In genomic region chr3:158802399-158803023, GRCh38 we compare ENCODE assay signal across 7 cellular contexts. TPM values are rescaled to one million over a fixed set of nuclear protein-coding genes. Genes with fewer than 3 reads are reported as not detected.
DNase-seq lines count a peak whose midpoint lies in the region; ATAC-seq, FAIRE-seq and TF ChIP-seq lines count a peak whose summit lies in the region.

No MANE protein-coding gene starts in this region.

- intact Hi-C loops in pancreas (cut with DNase I) = no loop called here

- DNase-seq in WTC11 (ENCODE audit: low spot score) (no peak), pancreas (no peak), HuH-7 (ENCODE audit: low spot score) (no peak)

- no peak for TF ChIP-seq POLR2A in gastroesophageal sphincter (IDR thresholded peaks at IDR 0.05)

- H3K4me1 ChIP-seq in HUES48 (ENCODE audit: control insufficient read depth, insufficient read depth, low read length) = peaks cover 8% of the 10 kb centered on the region; the same call in 1 of the 2 replicates
- peaks cover 3 to 44% (median 15%) of the 10 kb centered on the region in 3 donors for H3K4me1 ChIP-seq in gastroesophageal sphincter
- peaks cover 0 to 27% (median 9%) of the 10 kb centered on the region in 3 donors for H3K4me1 ChIP-seq in pancreas

- H3K9me3 Mint-ChIP-seq in WTC11 = no peaks in the 10 kb centered on the region

- H3K4me3 ChIP-seq in GM12875 (ENCODE audit: low read depth, low read length) (peak overlapping the region; percentile 88), HUES48 (ENCODE audit: low read depth, low read length) (peak overlapping the region; percentile 95), gastroesophageal sphincter (peak overlapping the region; percentile 73 to 86), pancreas (peak overlapping the region; percentile 75 to 96 (median 84))

- peaks cover 38% of the 10 kb centered on the region for H3K27me3 Mint-ChIP-seq in WTC11 (ENCODE audit: low read depth)

- H3K27me3 ChIP-seq in HUES48 (ENCODE audit: control insufficient read depth, insufficient read depth, low read length) (peaks cover 24% of the 10 kb centered on the region), gastroesophageal sphincter (no peaks in the 10 kb centered on the region), pancreas (no peaks in the 10 kb centered on the region)

- POLR2A ChIA-PET in WTC11 (lab: Charles Lee) = interaction anchor here (0.7 to 1.0 kb wide), 2 partner anchors 75 to 835 kb away, joined by 3 to 6 read pairs; no protein-coding TSS in a partner anchor

- ATAC-seq in GM21515 (IDR thresholded peaks at IDR 0.05; ENCODE audit: unreplicated experiment) (peak; percentile 35), WTC11 (peak; percentile 8; the same call in 1 of the 2 replicates), gastroesophageal sphincter (peak; percentile 29), pancreas (peak; percentile 19 to 41 (median 30))

- FAIRE-seq in pancreas (lab: Jason Lieb, UNC) = no peak

- TF ChIP-seq EP300 in gastroesophageal sphincter (IDR thresholded peaks at IDR 0.05) = no peak

- H3K9me3 ChIP-seq in HUES48 (ENCODE audit: control insufficient read depth, insufficient read depth, low read length) (no peaks in the 10 kb centered on the region), gastroesophageal sphincter (no peaks in the 10 kb centered on the region), pancreas (no peaks in the 10 kb centered on the region)

- peaks cover 8% of the 10 kb centered on the region for H3K4me1 Mint-ChIP-seq in WTC11

- H3K27ac Mint-ChIP-seq in WTC11 = no peak overlapping the region

- CTCF ChIA-PET in WTC11 (lab: Charles Lee) = interaction anchor here (1.0 to 3.6 kb wide), 6 partner anchors 11 to 458 kb away, joined by 3 to 17 read pairs (median 4); no protein-coding TSS in a partner anchor

- H3K36me3 Mint-ChIP-seq in WTC11 = no peaks in the 10 kb centered on the region

- TF ChIP-seq CTCF in GM12875 (IDR thresholded peaks at IDR 0.05; ENCODE audit: borderline replicate concordance, insufficient read depth, low read depth, low read length) = 0 out of 2 replicates have a peak, but pooled peaks have one; percentile 0
- no peak for TF ChIP-seq CTCF in WTC11 (IDR thresholded peaks at IDR 0.05)
- peak in 1 of 4 experiments; percentile 3 for TF ChIP-seq CTCF in gastroesophageal sphincter (IDR thresholded peaks at IDR 0.05)
- no peak for TF ChIP-seq CTCF in pancreas (IDR thresholded peaks at IDR 0.05)

- H3K27ac ChIP-seq in HUES48 (ENCODE audit: low read depth, low read length) = no peak overlapping the region
- H3K27ac ChIP-seq in gastroesophageal sphincter = peak overlapping the region; percentile 52 to 89 (median 88)
- peak overlapping the region; percentile 65 to 76 (median 72) for H3K27ac ChIP-seq in pancreas

- H3K36me3 ChIP-seq in HUES48 (ENCODE audit: control insufficient read depth, insufficient read depth, low read length) (no peaks in the 10 kb centered on the region), gastroesophageal sphincter (peaks cover 0 to 31% of the 10 kb centered on the region in 2 donors), pancreas (peaks cover 0 to under 1% (median 0%) of the 10 kb centered on the region in 3 donors)

- H3K9ac ChIP-seq in HUES48 (ENCODE audit: low read depth, low read length) = peak overlapping the region; percentile 46; the same call in 1 of the 2 replicates

- peak overlapping the region; percentile 90 for H3K4me3 Mint-ChIP-seq in WTC11

- 28 to 65% methylated on average over 3 to 11 of the region's 23 CpGs for WGBS in gastroesophageal sphincter (ENCODE audit: low coverage in 1 of 2), 2 donors
- WGBS in pancreas, 2 donors = 17 to 20% methylated on average over 23 of the region's 23 CpGs

TF ChIP-seq in WTC11, 78 proteins besides CTCF, POLR2A, EP300 and RAD21:
- TF ChIP-seq TP53 (CRISPR knock-in tag; IDR thresholded peaks at IDR 0.05) (no peak), JUN (CRISPR knock-in tag; IDR thresholded peaks at IDR 0.05) (no peak), KAT7 (CRISPR knock-in tag; IDR thresholded peaks at IDR 0.05; ENCODE audit: borderline replicate concordance) (no peak), SMAD3 (CRISPR knock-in tag; IDR thresholded peaks at IDR 0.05; ENCODE audit: borderline replicate concordance) (no peak), CREM (CRISPR knock-in tag; IDR thresholded peaks at IDR 0.05) (no peak), PRRX2 (CRISPR knock-in tag; IDR thresholded peaks at IDR 0.05) (no peak), ZNF219 (CRISPR knock-in tag; IDR thresholded peaks at IDR 0.05; ENCODE audit: borderline replicate concordance) (no peak), USF1 (CRISPR knock-in tag; IDR thresholded peaks at IDR 0.05) (no peak), AR (CRISPR knock-in tag; IDR thresholded peaks at IDR 0.05) (no peak), GABPB1 (CRISPR knock-in tag; IDR thresholded peaks at IDR 0.05) (no peak), TEAD4 (CRISPR knock-in tag; IDR thresholded peaks at IDR 0.05) (no peak), E2F4 (CRISPR knock-in tag; IDR thresholded peaks at IDR 0.05; ENCODE audit: borderline replicate concordance, low read depth) (no peak)
- TF ChIP-seq, protein P1, sequence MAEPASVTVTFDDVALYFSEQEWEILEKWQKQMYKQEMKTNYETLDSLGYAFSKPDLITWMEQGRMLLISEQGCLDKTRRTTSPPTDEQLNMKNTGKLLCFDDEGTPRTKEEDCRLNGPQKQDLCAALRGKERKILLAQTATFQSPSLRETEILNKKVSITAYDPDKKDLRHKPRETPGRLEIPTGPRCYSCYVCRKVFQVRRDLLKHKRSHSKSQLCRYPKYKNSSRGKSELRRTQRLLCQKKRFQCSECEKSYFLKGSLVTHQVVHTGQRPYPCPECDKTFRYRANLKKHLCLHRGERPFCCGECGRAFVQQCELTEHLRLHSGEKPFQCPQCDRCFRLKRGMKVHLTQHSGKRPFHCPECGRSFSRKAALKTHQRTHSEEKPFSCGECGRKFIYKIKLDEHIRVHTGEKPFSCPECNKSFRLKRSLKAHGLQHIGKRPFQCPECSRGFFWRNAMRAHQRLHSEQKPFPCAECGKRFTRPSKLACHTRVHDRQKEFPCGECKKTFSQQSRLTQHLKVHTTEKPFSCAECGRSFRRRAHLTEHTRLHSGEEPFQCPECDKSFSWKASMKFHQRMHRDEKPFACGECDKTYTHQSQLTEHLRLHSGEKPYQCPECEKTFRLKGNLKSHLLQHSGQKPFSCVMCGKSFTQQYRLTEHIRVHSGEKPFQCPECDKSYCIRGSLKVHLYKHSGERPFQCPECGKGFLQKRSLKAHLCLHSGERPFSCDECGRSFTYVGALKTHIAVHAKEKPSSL (CRISPR knock-in tag; conservative IDR thresholded peaks at IDR 0.05) = no peak

RNA-seq across cellular contexts. Expression of gene MFSD1, which starts 0.7 kb away (rescaled TPM):
- total RNA-seq in WTC11 (2021) (6.6 to 8.2 TPM (median 6.7 TPM) in 3 replicates), gastroesophageal sphincter (10 to 100 TPM; 36.3 to 93.8 (median 65.2) TPM), pancreas (10 to 100 TPM; 13.0 to 37.4 (median 22.6) TPM)
- 10 to 100 TPM in 1 of 2 donors, 1 to 10 TPM in 1; 8.9 to 27.2 TPM for polyA plus RNA-seq in pancreas
